Comparison of ENCODE assay signal across 20 cellular contexts in the genomic region with DNA sequence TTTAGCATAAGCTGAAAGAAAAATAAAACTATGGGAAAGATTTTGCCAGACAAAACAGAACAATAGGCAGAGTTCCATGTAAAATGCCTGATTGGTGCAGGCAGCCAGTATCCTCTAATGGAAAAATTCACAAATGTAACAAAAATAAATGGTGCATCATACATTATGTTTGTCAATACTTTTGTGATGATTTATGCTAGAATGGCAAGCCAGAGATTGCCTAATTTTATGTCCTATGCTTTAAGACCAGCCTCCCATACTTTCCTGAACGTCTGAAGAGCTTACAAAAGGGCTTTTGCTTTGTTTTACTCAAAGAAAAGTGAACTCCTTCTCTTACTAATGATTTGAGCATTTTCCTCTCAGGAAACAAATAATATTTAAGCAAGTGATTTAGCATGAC.
"Had no signal": no experiment of that assay in that cellular context is flagged by ENCODE, and none has a peak within 500 bp of the region (broad histone marks: within the 10 kb centered on the region; RNA-seq: fewer than 3 reads in every experiment).

No MANE protein-coding gene starts in this region.

- H3K36me3 Mint-ChIP-seq: natural killer cell treated with Interleukin-12 subunit alpha and Interleukin-12 subunit beta and Interleukin-15 and Interleukin-18, amount 100 ng/mL, for 72 hours had no signal

- H3K36me3 ChIP-seq: left lung, right atrium auricular region, SJCRH30 had no signal

- H3K4me3 ChIP-seq: coronary artery, left lung, right atrium auricular region, SJCRH30 had no signal

- H3K9me3 ChIP-seq: left lung, right atrium auricular region, SJCRH30 had no signal

- H3K9me3 Mint-ChIP-seq: activated naive CD8-positive, alpha-beta T cell treated with anti-CD3 and anti-CD28 coated beads, Interleukin-2, amount 50 U/mL, for 24 hours; natural killer cell treated with Interleukin-12 subunit alpha and Interleukin-12 subunit beta and Interleukin-15 and Interleukin-18, amount 100 ng/mL, for 72 hours had no signal

- H3K27me3 Mint-ChIP-seq: progenitor cell of endocrine pancreas, type B pancreatic cell had no signal

- ATAC-seq: activated naive CD8-positive, alpha-beta T cell treated with anti-CD3 and anti-CD28 coated beads, Interleukin-2, amount 50 U/mL, for 24 hours; left lung; natural killer cell treated with Interleukin-12 subunit alpha and Interleukin-12 subunit beta and Interleukin-15 and Interleukin-18, amount 100 ng/mL, for 72 hours; T-helper 17 cell had no signal

- H3K4me1 Mint-ChIP-seq: activated naive CD8-positive, alpha-beta T cell treated with anti-CD3 and anti-CD28 coated beads, Interleukin-2, amount 50 U/mL, for 24 hours; T-helper 17 cell had no signal

- H3K27me3 ChIP-seq: left lung, right atrium auricular region, SJCRH30 had no signal

- H3K27ac Mint-ChIP-seq: activated naive CD8-positive, alpha-beta T cell treated with anti-CD3 and anti-CD28 coated beads, Interleukin-2, amount 50 U/mL, for 24 hours; natural killer cell treated with Interleukin-12 subunit alpha and Interleukin-12 subunit beta and Interleukin-15 and Interleukin-18, amount 100 ng/mL, for 72 hours; progenitor cell of endocrine pancreas; T-helper 17 cell; type B pancreatic cell had no signal

- DNase-seq: activated CD4-positive, CD25-positive, alpha-beta regulatory T cell; activated naive CD4-positive, alpha-beta T cell treated with Interleukin-2 at 50 U/mL for 16 hours; activated naive CD8-positive, alpha-beta T cell treated with anti-CD3 and anti-CD28 coated beads, Interleukin-2, amount 50 U/mL, for 24 hours; caudate nucleus; effector CD4-positive, alpha-beta T cell; hippocampal formation; kidney; left lung; nucleus accumbens; SJCRH30; small intestine; stimulated activated CD4-positive, alpha-beta T cell treated with anti-CD3 and anti-CD28 coated beads, Interleukin-4, amount 100 ng/mL, for 4 hours; stimulated activated CD8-positive, alpha-beta memory T cell treated with anti-CD3 and anti-CD28 coated beads, Interleukin-4, amount 100 ng/mL, for 48 hours; stimulated activated naive CD4-positive, alpha-beta T cell treated with Interleukin-2 at 50 U/mL for 16 hours; T-helper 17 cell had no signal

- H3K27ac ChIP-seq: coronary artery, left lung, right atrium auricular region, SJCRH30 had no signal

- H3K4me3 Mint-ChIP-seq: activated naive CD8-positive, alpha-beta T cell treated with anti-CD3 and anti-CD28 coated beads, Interleukin-2, amount 50 U/mL, for 24 hours; natural killer cell treated with Interleukin-12 subunit alpha and Interleukin-12 subunit beta and Interleukin-15 and Interleukin-18, amount 100 ng/mL, for 72 hours; T-helper 17 cell; type B pancreatic cell had no signal
